6 cellular contexts compared by ENCODE assay signal in genomic region chr5:153849303-153850113, GRCh38.
DNase-seq lines count a peak whose midpoint lies in the region; ATAC-seq and TF ChIP-seq lines count a peak whose summit lies in the region.
"Not testable (repeated sequence)": the region's sequence is repeated elsewhere in the genome, so short reads cannot be mapped to it uniquely, and the experiment has no call there.

No MANE protein-coding gene starts in this region.

- H3K36me3 Mint-ChIP-seq in endodermal cell (ENCODE audit: low read depth): not testable (repeated sequence)

- not testable (repeated sequence) for ATAC-seq in PC-3
- ATAC-seq in omental fat pad (ENCODE audit: low FRiP score): peak; percentile 71

- POLR2A ChIA-PET in PC-3 (lab: Charles Lee; ENCODE audit: unreplicated experiment): not testable (repeated sequence)

- not testable (repeated sequence) for H3K4me3 ChIP-seq in PC-3 (ENCODE audit: low read length)
- peak overlapping the region; percentile 45 for H3K4me3 ChIP-seq in endodermal cell (ENCODE audit: low read length)

- H3K79me2 ChIP-seq in PC-3 (ENCODE audit: low read length): not testable (repeated sequence)

- WGBS in endodermal cell (ENCODE audit: insufficient coverage in 1 of 2, insufficient read length in 1 of 2), 2 experiments: 89 to 90% methylated on average over 6 of the region's 6 CpGs

- not testable (repeated sequence) for H3K27me3 Mint-ChIP-seq in endodermal cell (ENCODE audit: insufficient read depth)

- H3K4me2 ChIP-seq in PC-3 (ENCODE audit: low read length): not testable (repeated sequence)

- H3K9me3 Mint-ChIP-seq in endodermal cell: not testable (repeated sequence)

- CTCF ChIA-PET in PC-3 (lab: Charles Lee): not testable (repeated sequence)

- H3K27ac Mint-ChIP-seq in endodermal cell: not testable (repeated sequence)

- DNase-seq in EL (peak; percentile 21), HS-5 (ENCODE audit: low read depth) (peak; percentile 40), PC-3 (peak; percentile 28), astrocyte of the hippocampus (ENCODE audit: low read depth, low spot score) (peak; percentile 15)
- DNase-seq in endodermal cell; omental fat pad (ENCODE audit: low spot score): not testable (repeated sequence)

- BruUV-seq in PC-3 (replicated peaks; lab: Mats Ljungman, UMichigan): not testable (repeated sequence)

- H3K9me3 ChIP-seq in PC-3 (ENCODE audit: low read length): not testable (repeated sequence)
- H3K9me3 ChIP-seq in endodermal cell (ENCODE audit: control insufficient read depth, low read length): peaks cover 24% of the 10 kb centered on the region

- H3K9me2 ChIP-seq in PC-3 (replicated peaks; ENCODE audit: low read length): not testable (repeated sequence)

- not testable (repeated sequence) for H3K4me3 Mint-ChIP-seq in endodermal cell

- peaks cover 15% of the 10 kb centered on the region for H3K4me1 Mint-ChIP-seq in endodermal cell

- not testable (repeated sequence) for H3K27ac ChIP-seq in PC-3 (ENCODE audit: low read length); endodermal cell (ENCODE audit: low read depth, low read length)

- H3K27me3 ChIP-seq in PC-3 (ENCODE audit: low read length); endodermal cell (ENCODE audit: control insufficient read depth, insufficient read depth, low read length, poor library complexity, severe bottlenecking): not testable (repeated sequence)

- not testable (repeated sequence) for TF ChIP-seq CTCF in PC-3 (conservative IDR thresholded peaks at IDR 0.05; ENCODE audit: low read depth, low read length); endodermal cell (conservative IDR thresholded peaks at IDR 0.05); omental fat pad (IDR thresholded peaks at IDR 0.05)

- H4K20me1 ChIP-seq in PC-3 (ENCODE audit: low read length): not testable (repeated sequence)

- not testable (repeated sequence) for H3K36me3 ChIP-seq in PC-3 (ENCODE audit: low read depth, low read length); endodermal cell (ENCODE audit: control insufficient read depth, insufficient read depth, low read length)

- not testable (repeated sequence) for H3F3A ChIP-seq in PC-3 (ENCODE audit: low read length, unreplicated experiment)

- H2AFZ ChIP-seq in PC-3 (ENCODE audit: low read length): not testable (repeated sequence)

- not testable (repeated sequence) for H3K4me1 ChIP-seq in PC-3 (ENCODE audit: insufficient read depth, low read length); endodermal cell (ENCODE audit: control insufficient read depth, insufficient read depth, low read length)

- intact Hi-C loops in PC-3 (cut with micrococcal nuclease): not testable (repeated sequence)

- H3K9ac ChIP-seq in PC-3 (ENCODE audit: low read length); endodermal cell (ENCODE audit: extremely low read depth, low read length, poor library complexity, severe bottlenecking): not testable (repeated sequence)
